Comparison of ENCODE assay signal across 1 cellular context in genomic region chr19:1268392-1269064, GRCh38.
TF ChIP-seq lines count a peak whose summit lies in the region.

No MANE protein-coding gene starts in this region.

TF ChIP-seq in HEK293, 187 proteins besides CTCF, POLR2A, EP300 and RAD21 (continued from another document and continues in another):
- TF ChIP-seq SP2 (tag by site-specific recombination; IDR thresholded peaks at IDR 0.05) (no peak), ZNF830 (tag by site-specific recombination; IDR thresholded peaks at IDR 0.05; ENCODE audit: low read depth) (no peak), SCRT1 (tag by site-specific recombination; IDR thresholded peaks at IDR 0.05; ENCODE audit: borderline replicate concordance) (peak; percentile 61; the same call in 1 of the 2 replicates), ZNF473 (tag by site-specific recombination; IDR thresholded peaks at IDR 0.05) (no peak), ZNF621 (tag by site-specific recombination; IDR thresholded peaks at IDR 0.05) (no peak), ZNF214 (tag by site-specific recombination; IDR thresholded peaks at IDR 0.05; ENCODE audit: borderline replicate concordance) (no peak), ZNF664 (tag by site-specific recombination; IDR thresholded peaks at IDR 0.05) (no peak), ZNF138 (tag by site-specific recombination; IDR thresholded peaks at IDR 0.05; ENCODE audit: borderline replicate concordance) (no peak), ZNF629 (tag by site-specific recombination; IDR thresholded peaks at IDR 0.05) (0 out of 2 replicates have a peak, but pooled peaks have one; percentile 13), ZNF292 (tag by site-specific recombination; IDR thresholded peaks at IDR 0.05; ENCODE audit: borderline replicate concordance, low read depth) (no peak), ZNF114 (tag by site-specific recombination; IDR thresholded peaks at IDR 0.05) (no peak), ZBTB8A (tag by site-specific recombination; IDR thresholded peaks at IDR 0.05) (peak; percentile 53), ZNF777 (tag by site-specific recombination; IDR thresholded peaks at IDR 0.05; ENCODE audit: borderline replicate concordance) (no peak), ZNF335 (tag by site-specific recombination; conservative IDR thresholded peaks at IDR 0.05) (peak; percentile 63), MEIS1 (CRISPR knock-in tag; IDR thresholded peaks at IDR 0.05; ENCODE audit: borderline replicate concordance) (no peak), AEBP2 (tag by site-specific recombination; IDR thresholded peaks at IDR 0.05; ENCODE audit: borderline replicate concordance) (no peak), ZFP3 (tag by site-specific recombination; IDR thresholded peaks at IDR 0.05; ENCODE audit: low read depth) (no peak), INSM2 (tag by site-specific recombination; IDR thresholded peaks at IDR 0.05) (no peak), ZNF433 (tag by site-specific recombination; IDR thresholded peaks at IDR 0.05; ENCODE audit: low read depth) (peak; percentile 13; the same call in 1 of the 2 replicates), ZIC2 (tag by site-specific recombination; IDR thresholded peaks at IDR 0.05) (peak; percentile 13; the same call in 1 of the 2 replicates), HOXC10 (CRISPR knock-in tag; IDR thresholded peaks at IDR 0.05) (no peak), ZNF223 (tag by site-specific recombination; IDR thresholded peaks at IDR 0.05) (no peak), ZNF510 (tag by site-specific recombination; IDR thresholded peaks at IDR 0.05; ENCODE audit: insufficient replicate concordance) (no peak), YY2 (tag by site-specific recombination; IDR thresholded peaks at IDR 0.05) (no peak; the same call in 1 of the 2 replicates), GLIS2 (tag by site-specific recombination; IDR thresholded peaks at IDR 0.05) (no peak), KLF7 (tag by site-specific recombination; IDR thresholded peaks at IDR 0.05; ENCODE audit: borderline replicate concordance) (0 out of 2 replicates have a peak, but pooled peaks have one; percentile 28), ZNF37A (tag by site-specific recombination; IDR thresholded peaks at IDR 0.05) (no peak), ZNF596 (tag by site-specific recombination; IDR thresholded peaks at IDR 0.05) (no peak), ZNF521 (tag by site-specific recombination; IDR thresholded peaks at IDR 0.05) (no peak), ZBTB20 (tag by site-specific recombination; IDR thresholded peaks at IDR 0.05) (peak; percentile 45), ZNF169 (tag by site-specific recombination; IDR thresholded peaks at IDR 0.05) (no peak), ZNF157 (tag by site-specific recombination; IDR thresholded peaks at IDR 0.05) (no peak), ZNF133 (tag by site-specific recombination; IDR thresholded peaks at IDR 0.05) (0 out of 2 replicates have a peak, but pooled peaks have one; percentile 23), ZNF530 (tag by site-specific recombination; IDR thresholded peaks at IDR 0.05; ENCODE audit: low read depth) (no peak), ZNF785 (tag by site-specific recombination; IDR thresholded peaks at IDR 0.05) (no peak), EGR2 (tag by site-specific recombination; IDR thresholded peaks at IDR 0.05; ENCODE audit: low read depth) (peak; percentile 35), ZNF658 (tag by site-specific recombination; IDR thresholded peaks at IDR 0.05) (no peak), YY1 (tag by site-specific recombination; IDR thresholded peaks at IDR 0.05) (no peak), ZNF19 (tag by site-specific recombination; IDR thresholded peaks at IDR 0.05; ENCODE audit: low read depth) (no peak), ZNF391 (tag by site-specific recombination; IDR thresholded peaks at IDR 0.05; ENCODE audit: borderline replicate concordance, low read depth) (no peak; the same call in 1 of the 2 replicates), KLF8 (tag by site-specific recombination; IDR thresholded peaks at IDR 0.05) (peak; percentile 9; the same call in 1 of the 2 replicates), ZNF341 (tag by site-specific recombination; IDR thresholded peaks at IDR 0.05; ENCODE audit: low read depth) (no peak), SETDB1 (IDR thresholded peaks at IDR 0.05; ENCODE audit: insufficient read length, low read length) (no peak), ZNF600 (tag by site-specific recombination; IDR thresholded peaks at IDR 0.05) (peak; percentile 55; the same call in 1 of the 2 replicates), ZNF10 (tag by site-specific recombination; IDR thresholded peaks at IDR 0.05) (no peak), ZEB2 (tag by site-specific recombination; IDR thresholded peaks at IDR 0.05) (peak; percentile 82; the same call in 1 of the 2 replicates), ZFHX2 (tag by site-specific recombination; conservative IDR thresholded peaks at IDR 0.05) (peak; percentile 63), BCL11B (tag by site-specific recombination; IDR thresholded peaks at IDR 0.05; ENCODE audit: low read depth) (0 out of 2 replicates have a peak, but pooled peaks have one; percentile 5), ZNF571 (tag by site-specific recombination; IDR thresholded peaks at IDR 0.05) (no peak), PRDM6 (tag by site-specific recombination; IDR thresholded peaks at IDR 0.05) (no peak), GLI4 (tag by site-specific recombination; IDR thresholded peaks at IDR 0.05) (no peak), SP3 (tag by site-specific recombination; IDR thresholded peaks at IDR 0.05) (no peak), REPIN1 (tag by site-specific recombination; IDR thresholded peaks at IDR 0.05; ENCODE audit: low read depth) (no peak), FEZF1 (tag by site-specific recombination; IDR thresholded peaks at IDR 0.05) (no peak), ZNF174 (tag by site-specific recombination; IDR thresholded peaks at IDR 0.05) (no peak), WT1 (tag by site-specific recombination; IDR thresholded peaks at IDR 0.05) (peak; percentile 8; the same call in 1 of the 2 replicates), HIC1 (tag by site-specific recombination; IDR thresholded peaks at IDR 0.05) (peak; percentile 57; the same call in 1 of the 2 replicates), ZNF112 (tag by site-specific recombination; IDR thresholded peaks at IDR 0.05) (no peak), ZNF2 (tag by site-specific recombination; IDR thresholded peaks at IDR 0.05) (peak; percentile 38; the same call in 1 of the 2 replicates), ZNF211 (tag by site-specific recombination; IDR thresholded peaks at IDR 0.05; ENCODE audit: low read depth) (no peak), ZNF639 (tag by site-specific recombination; IDR thresholded peaks at IDR 0.05) (no peak), PRDM1 (tag by site-specific recombination; IDR thresholded peaks at IDR 0.05) (no peak)
- TF ChIP-seq, protein P1, sequence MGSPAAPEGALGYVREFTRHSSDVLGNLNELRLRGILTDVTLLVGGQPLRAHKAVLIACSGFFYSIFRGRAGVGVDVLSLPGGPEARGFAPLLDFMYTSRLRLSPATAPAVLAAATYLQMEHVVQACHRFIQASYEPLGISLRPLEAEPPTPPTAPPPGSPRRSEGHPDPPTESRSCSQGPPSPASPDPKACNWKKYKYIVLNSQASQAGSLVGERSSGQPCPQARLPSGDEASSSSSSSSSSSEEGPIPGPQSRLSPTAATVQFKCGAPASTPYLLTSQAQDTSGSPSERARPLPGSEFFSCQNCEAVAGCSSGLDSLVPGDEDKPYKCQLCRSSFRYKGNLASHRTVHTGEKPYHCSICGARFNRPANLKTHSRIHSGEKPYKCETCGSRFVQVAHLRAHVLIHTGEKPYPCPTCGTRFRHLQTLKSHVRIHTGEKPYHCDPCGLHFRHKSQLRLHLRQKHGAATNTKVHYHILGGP (tag by site-specific recombination; IDR thresholded peaks at IDR 0.05), result no peak
- TF ChIP-seq, protein P2, sequence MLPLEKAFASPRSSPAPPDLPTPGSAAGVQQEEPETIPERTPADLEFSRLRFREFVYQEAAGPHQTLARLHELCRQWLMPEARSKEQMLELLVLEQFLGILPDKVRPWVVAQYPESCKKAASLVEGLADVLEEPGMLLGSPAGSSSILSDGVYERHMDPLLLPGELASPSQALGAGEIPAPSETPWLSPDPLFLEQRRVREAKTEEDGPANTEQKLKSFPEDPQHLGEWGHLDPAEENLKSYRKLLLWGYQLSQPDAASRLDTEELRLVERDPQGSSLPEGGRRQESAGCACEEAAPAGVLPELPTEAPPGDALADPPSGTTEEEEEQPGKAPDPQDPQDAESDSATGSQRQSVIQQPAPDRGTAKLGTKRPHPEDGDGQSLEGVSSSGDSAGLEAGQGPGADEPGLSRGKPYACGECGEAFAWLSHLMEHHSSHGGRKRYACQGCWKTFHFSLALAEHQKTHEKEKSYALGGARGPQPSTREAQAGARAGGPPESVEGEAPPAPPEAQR (tag by site-specific recombination; IDR thresholded peaks at IDR 0.05), result no peak
- TF ChIP-seq, protein P3, sequence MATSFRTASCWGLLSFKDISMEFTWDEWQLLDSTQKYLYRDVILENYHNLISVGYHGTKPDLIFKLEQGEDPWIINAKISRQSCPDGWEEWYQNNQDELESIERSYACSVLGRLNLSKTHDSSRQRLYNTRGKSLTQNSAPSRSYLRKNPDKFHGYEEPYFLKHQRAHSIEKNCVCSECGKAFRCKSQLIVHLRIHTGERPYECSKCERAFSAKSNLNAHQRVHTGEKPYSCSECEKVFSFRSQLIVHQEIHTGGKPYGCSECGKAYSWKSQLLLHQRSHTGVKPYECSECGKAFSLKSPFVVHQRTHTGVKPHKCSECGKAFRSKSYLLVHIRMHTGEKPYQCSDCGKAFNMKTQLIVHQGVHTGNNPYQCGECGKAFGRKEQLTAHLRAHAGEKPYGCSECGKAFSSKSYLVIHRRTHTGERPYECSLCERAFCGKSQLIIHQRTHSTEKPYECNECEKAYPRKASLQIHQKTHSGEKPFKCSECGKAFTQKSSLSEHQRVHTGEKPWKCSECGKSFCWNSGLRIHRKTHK (tag by site-specific recombination; IDR thresholded peaks at IDR 0.05), result no peak
